Comparison of ENCODE assay signal across 9 cellular contexts in the genomic region with DNA sequence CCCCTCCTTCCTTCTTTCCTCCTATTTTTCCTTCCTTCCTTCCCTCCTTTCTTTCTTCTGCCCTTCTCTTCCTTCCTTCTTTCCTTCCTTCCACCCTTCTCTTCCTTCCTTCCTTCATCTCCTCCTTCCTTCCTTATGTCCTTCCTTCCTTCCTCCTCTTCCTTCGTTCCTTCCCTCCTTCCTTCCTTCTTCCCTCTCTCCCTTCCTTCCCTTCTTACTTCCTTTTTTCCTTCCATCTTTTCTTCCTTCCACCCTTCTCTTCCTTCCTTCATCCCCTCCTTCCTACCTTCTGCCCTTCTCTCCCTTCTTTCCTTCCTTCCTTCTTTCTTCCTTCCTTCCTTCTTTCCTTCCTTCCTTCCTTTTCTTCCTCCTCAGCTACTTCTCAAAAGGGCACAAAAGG.
"Had no signal": no experiment of that assay in that cellular context is flagged by ENCODE, and none has a peak within 500 bp of the region (broad histone marks: within the 10 kb centered on the region; RNA-seq: fewer than 3 reads in every experiment).

No MANE protein-coding gene starts in this region.

- H2AFZ ChIP-seq: GM23248 had no signal

- H3K4me2 ChIP-seq: KMS-11 had no signal

- H3K4me3 Mint-ChIP-seq: HFFc6 had no signal

- DNase-seq: GM23248, GOT3, H7, HCEC 1CT, HFFc6, IMR-90, KBM-7 had no signal

- H3K27ac ChIP-seq: GM23248, HL-60, KMS-11 had no signal

- H3K4me3 ChIP-seq: GM23248 had no signal

- H3K27ac Mint-ChIP-seq: HFFc6 had no signal

- H3K9ac ChIP-seq: GM23248, KMS-11 had no signal
